In the genomic region with DNA sequence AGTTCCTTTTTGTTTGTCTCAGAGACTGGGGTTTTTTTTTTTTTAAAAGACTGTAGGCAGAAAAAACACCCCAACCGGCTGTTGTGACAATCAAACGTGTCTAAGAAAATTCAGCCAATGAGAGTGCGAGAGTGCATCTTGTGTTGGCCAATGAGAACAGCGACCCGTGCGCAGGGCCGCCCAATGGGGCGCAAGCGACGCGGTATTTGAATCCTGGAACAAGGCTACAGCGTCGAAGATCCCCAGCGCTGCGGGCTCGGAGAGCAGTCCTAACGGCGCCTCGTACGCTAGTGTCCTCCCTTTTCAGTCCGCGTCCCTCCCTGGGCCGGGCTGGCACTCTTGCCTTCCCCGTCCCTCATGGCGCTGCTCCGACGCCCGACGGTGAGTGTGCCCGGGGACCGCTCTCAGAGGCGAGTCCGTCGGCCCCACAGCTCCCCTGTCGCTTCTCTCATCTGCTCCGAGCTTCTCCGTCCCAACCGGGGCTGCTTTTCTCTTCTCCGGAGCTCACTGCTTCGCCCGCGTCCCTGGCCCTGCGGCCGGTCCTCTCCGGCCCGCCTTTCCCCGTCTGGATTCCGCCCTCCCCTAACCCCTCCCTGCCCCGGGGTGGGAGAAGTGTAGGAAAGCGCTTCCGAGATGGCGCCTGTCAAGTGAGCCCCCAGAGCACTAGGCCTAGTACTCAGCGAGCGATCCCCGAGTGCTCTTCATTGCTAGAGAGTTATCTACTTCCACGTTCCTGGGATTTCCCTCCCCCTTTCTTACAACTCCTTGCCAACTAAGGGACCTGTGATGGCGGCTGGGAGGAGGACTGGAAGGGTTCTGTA, we compare ENCODE assay signal across 8 cellular contexts. TPM values are rescaled to one million over a fixed set of nuclear protein-coding genes. Genes with fewer than 3 reads are reported as not detected.
DNase-seq lines count a peak whose midpoint lies in the region; ATAC-seq and TF ChIP-seq lines count a peak whose summit lies in the region.

A gene (plus strand): TSS at position 235 of the 821 bp plus-strand sequence. CDS start 123 bp downstream, at position 358.

- TF ChIP-seq EP300 in Ishikawa (IDR thresholded peaks at IDR 0.05; ENCODE audit: borderline replicate concordance) = peak; percentile 11; the same call in 1 of the 2 replicates

- TF ChIP-seq RAD21 in Ishikawa (IDR thresholded peaks at IDR 0.05; ENCODE audit: low read depth) = no peak

- ATAC-seq in GM21619 (IDR thresholded peaks at IDR 0.05; ENCODE audit: unreplicated experiment) = peak; percentile 99

- peak; percentile 53 for DNase-seq in DMS153 treated with DMSO at 0.1 percent for 48 hours (lab: John Stamatoyannopoulos, UW; ENCODE audit: unreplicated experiment)
- DNase-seq in OCI-M2 (lab: John Stamatoyannopoulos, UW; ENCODE audit: unreplicated experiment) = peak; percentile 59
- DNase-seq in activated T-cell treated with anti-CD3 and anti-CD28 coated beads for 24 hours (ENCODE audit: low read depth) = peak; percentile 70
- peak; percentile 70 for DNase-seq in epithelial cell of prostate (ENCODE audit: low read depth, low spot score)
- DNase-seq in mucosa of gallbladder (ENCODE audit: low spot score) = peak; percentile 91
- DNase-seq in stimulated activated CD8-positive, alpha-beta memory T cell treated with anti-CD3 and anti-CD28 coated beads, Interleukin-4, amount 100 ng/mL, for 24 hours (ENCODE audit: low read depth) = peak; percentile 63

- H3K27ac ChIP-seq in epithelial cell of prostate = peak within 1 kb of the TSS; percentile 37

TF ChIP-seq in Ishikawa, 13 proteins besides CTCF, POLR2A, EP300 and RAD21:
- TF ChIP-seq ZBTB7A (IDR thresholded peaks at IDR 0.05; ENCODE audit: low read depth) (0 out of 2 replicates have a peak, but pooled peaks have one; percentile 18), CREB1 (IDR thresholded peaks at IDR 0.05; ENCODE audit: low read depth) (peak; percentile 46; the same call in 1 of the 2 replicates), CEBPB (IDR thresholded peaks at IDR 0.05) (no peak), NFIC (IDR thresholded peaks at IDR 0.05) (no peak; the same call in none of the 2 replicates), FOXM1 (IDR thresholded peaks at IDR 0.05; ENCODE audit: borderline replicate concordance, low read depth) (peak; percentile 99), EGR1 (IDR thresholded peaks at IDR 0.05) (no peak), TCF12 (IDR thresholded peaks at IDR 0.05; ENCODE audit: low read depth) (peak; percentile 62), YY1 (IDR thresholded peaks at IDR 0.05; ENCODE audit: low read depth) (peak; percentile 79; the same call in 1 of the 2 replicates), TEAD4 (IDR thresholded peaks at IDR 0.05) (0 out of 2 replicates have a peak, but pooled peaks have one; percentile 29), TAF1 (IDR thresholded peaks at IDR 0.05; ENCODE audit: low read depth) (peak; percentile 89)
- TF ChIP-seq, protein P1, sequence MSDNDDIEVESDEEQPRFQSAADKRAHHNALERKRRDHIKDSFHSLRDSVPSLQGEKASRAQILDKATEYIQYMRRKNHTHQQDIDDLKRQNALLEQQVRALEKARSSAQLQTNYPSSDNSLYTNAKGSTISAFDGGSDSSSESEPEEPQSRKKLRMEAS (IDR thresholded peaks at IDR 0.05) = peak; percentile 89
- TF ChIP-seq, protein P2, sequence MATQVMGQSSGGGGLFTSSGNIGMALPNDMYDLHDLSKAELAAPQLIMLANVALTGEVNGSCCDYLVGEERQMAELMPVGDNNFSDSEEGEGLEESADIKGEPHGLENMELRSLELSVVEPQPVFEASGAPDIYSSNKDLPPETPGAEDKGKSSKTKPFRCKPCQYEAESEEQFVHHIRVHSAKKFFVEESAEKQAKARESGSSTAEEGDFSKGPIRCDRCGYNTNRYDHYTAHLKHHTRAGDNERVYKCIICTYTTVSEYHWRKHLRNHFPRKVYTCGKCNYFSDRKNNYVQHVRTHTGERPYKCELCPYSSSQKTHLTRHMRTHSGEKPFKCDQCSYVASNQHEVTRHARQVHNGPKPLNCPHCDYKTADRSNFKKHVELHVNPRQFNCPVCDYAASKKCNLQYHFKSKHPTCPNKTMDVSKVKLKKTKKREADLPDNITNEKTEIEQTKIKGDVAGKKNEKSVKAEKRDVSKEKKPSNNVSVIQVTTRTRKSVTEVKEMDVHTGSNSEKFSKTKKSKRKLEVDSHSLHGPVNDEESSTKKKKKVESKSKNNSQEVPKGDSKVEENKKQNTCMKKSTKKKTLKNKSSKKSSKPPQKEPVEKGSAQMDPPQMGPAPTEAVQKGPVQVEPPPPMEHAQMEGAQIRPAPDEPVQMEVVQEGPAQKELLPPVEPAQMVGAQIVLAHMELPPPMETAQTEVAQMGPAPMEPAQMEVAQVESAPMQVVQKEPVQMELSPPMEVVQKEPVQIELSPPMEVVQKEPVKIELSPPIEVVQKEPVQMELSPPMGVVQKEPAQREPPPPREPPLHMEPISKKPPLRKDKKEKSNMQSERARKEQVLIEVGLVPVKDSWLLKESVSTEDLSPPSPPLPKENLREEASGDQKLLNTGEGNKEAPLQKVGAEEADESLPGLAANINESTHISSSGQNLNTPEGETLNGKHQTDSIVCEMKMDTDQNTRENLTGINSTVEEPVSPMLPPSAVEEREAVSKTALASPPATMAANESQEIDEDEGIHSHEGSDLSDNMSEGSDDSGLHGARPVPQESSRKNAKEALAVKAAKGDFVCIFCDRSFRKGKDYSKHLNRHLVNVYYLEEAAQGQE (IDR thresholded peaks at IDR 0.05; ENCODE audit: low read depth) = peak; percentile 37; the same call in 1 of the 2 replicates
- TF ChIP-seq, protein P3, sequence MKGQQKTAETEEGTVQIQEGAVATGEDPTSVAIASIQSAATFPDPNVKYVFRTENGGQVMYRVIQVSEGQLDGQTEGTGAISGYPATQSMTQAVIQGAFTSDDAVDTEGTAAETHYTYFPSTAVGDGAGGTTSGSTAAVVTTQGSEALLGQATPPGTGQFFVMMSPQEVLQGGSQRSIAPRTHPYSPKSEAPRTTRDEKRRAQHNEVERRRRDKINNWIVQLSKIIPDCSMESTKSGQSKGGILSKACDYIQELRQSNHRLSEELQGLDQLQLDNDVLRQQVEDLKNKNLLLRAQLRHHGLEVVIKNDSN (IDR thresholded peaks at IDR 0.05) = peak; percentile 81

RNA-seq across cellular contexts. Expression of the gene that starts here (rescaled TPM):
- total RNA-seq in mucosa of gallbladder = 2.2 TPM

Comparison
In these comparisons a context has a peak if more than half of its experiments do, and no peak if none do; other contexts are left out.
1. Peak in every context shown above with its lines: DNase-seq, ATAC-seq and H3K27ac ChIP-seq.